ENCODE assay signal across 22 cellular contexts in the genomic region with DNA sequence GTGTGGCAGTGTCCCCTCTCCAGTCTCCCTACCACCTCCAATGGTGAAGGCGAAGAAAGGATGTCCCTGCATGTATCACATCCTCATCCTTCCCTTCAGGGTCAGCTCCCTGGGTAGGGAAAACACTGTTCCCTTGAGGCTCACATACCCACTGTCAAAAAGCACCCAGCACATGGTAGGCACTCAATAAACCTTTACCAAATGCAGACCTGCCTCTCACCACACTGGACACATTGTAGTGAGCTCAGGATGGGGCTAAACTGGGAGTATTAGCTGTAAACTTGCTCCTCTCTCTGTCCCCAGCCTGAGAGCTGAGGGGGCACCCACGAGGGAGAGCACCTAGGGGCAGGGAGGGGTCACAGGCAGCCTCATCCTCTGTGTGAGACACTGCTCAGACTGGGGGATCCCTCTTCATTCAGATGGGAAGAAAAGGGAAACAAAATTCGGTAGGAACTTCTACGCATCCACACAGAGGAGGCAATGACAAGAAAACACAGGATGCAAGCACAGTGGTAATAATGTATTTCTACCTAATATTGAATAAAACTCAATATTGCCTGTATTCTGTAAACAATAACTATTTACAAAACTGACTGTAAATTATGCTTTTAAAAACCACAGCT.
DNase-seq lines count a peak whose midpoint lies in the region; ATAC-seq, FAIRE-seq and TF ChIP-seq lines count a peak whose summit lies in the region.
"Had no signal": no experiment of that assay in that cellular context is flagged by ENCODE, and none has a peak within 500 bp of the region (broad histone marks: within the 10 kb centered on the region; RNA-seq: fewer than 3 reads in every experiment).

No MANE protein-coding gene starts in this region.

- CTCF ChIA-PET in activated CD8-positive, alpha-beta memory T cell treated with anti-CD3 and anti-CD28 coated beads, Interleukin-2, amount 10 ng/mL, durations not matched to agents 7 days and 5 days (lab: Charles Lee): interaction anchor here (0.8 to 1.5 kb wide), 3 partner anchors 24 to 73 kb away, joined by 3 to 4 read pairs (median 3); no protein-coding TSS in a partner anchor

- no peaks in the 10 kb centered on the region for H3K4me1 Mint-ChIP-seq in activated CD8-positive, alpha-beta memory T cell treated with anti-CD3 and anti-CD28 coated beads, Interleukin-2, amount 10 ng/mL, durations not matched to agents 7 days and 5 days
- H3K4me1 Mint-ChIP-seq in neural crest cell: no peaks in the 10 kb centered on the region
- H3K4me1 Mint-ChIP-seq: CD4-positive, alpha-beta memory T cell had no signal

- H2AFZ ChIP-seq in trophoblast cell (ENCODE audit: insufficient read depth, low read length, poor library complexity): no peak overlapping the region
- H2AFZ ChIP-seq: GM23248 had no signal

- H2BK5ac ChIP-seq in trophoblast cell (ENCODE audit: low read depth, low read length, poor library complexity): no peak overlapping the region

- no peak overlapping the region for H3K23ac ChIP-seq in trophoblast cell (ENCODE audit: low read length)

- H3K36me3 Mint-ChIP-seq in activated CD8-positive, alpha-beta memory T cell treated with anti-CD3 and anti-CD28 coated beads, Interleukin-2, amount 10 ng/mL, durations not matched to agents 7 days and 5 days: no peaks in the 10 kb centered on the region
- H3K36me3 Mint-ChIP-seq in neural crest cell (ENCODE audit: low read depth): no peaks in the 10 kb centered on the region
- H3K36me3 Mint-ChIP-seq: CD4-positive, alpha-beta memory T cell had no signal

- H3K79me2 ChIP-seq in trophoblast cell (ENCODE audit: control insufficient read depth, insufficient read depth, low read length, poor library complexity): no peaks in the 10 kb centered on the region

- H2AK5ac ChIP-seq in trophoblast cell (ENCODE audit: low read length): no peak overlapping the region

- H3K27ac ChIP-seq in trophoblast cell (ENCODE audit: low read depth, low read length): no peak overlapping the region
- H3K27ac ChIP-seq: 22Rv1, GM23248 had no signal

- H3K18ac ChIP-seq in trophoblast cell (ENCODE audit: low read length): no peak overlapping the region

- no CpG with 5 or more reads among the region's 4 CpGs for WGBS in trophoblast cell (ENCODE audit: extremely low coverage, insufficient coverage, insufficient read length)

- H2BK120ac ChIP-seq in trophoblast cell (ENCODE audit: insufficient read depth, low read length, poor library complexity): no peak overlapping the region

- no peak overlapping the region for H3K4me3 ChIP-seq in trophoblast cell (ENCODE audit: low read depth, low read length)
- H3K4me3 ChIP-seq: GM23248 had no signal

- H2BK12ac ChIP-seq in trophoblast cell (ENCODE audit: low read length): no peak overlapping the region

- H4K8ac ChIP-seq in trophoblast cell (ENCODE audit: low read depth, low read length): no peak overlapping the region

- no peaks in the 10 kb centered on the region for H3K36me3 ChIP-seq in trophoblast cell (ENCODE audit: control insufficient read depth in 1 of 2, insufficient read depth in 2 of 2, low read length in 2 of 2)

- no peak overlapping the region for H3K4ac ChIP-seq in trophoblast cell (ENCODE audit: low read depth, low read length)

- no peak overlapping the region for H3K14ac ChIP-seq in trophoblast cell (ENCODE audit: low read length)

- no peak for FAIRE-seq in D721Med (lab: Jason Lieb, UNC)
- FAIRE-seq: A204.1, G401.6, GM12892, H1 had no signal

- no peak overlapping the region for H4K12ac ChIP-seq in trophoblast cell (ENCODE audit: low read depth, low read length)

- peaks cover 7% of the 10 kb centered on the region for H3K27me3 ChIP-seq in trophoblast cell (ENCODE audit: insufficient read depth, low read length)

- H3K4me2 ChIP-seq in trophoblast cell (ENCODE audit: low read length): no peak overlapping the region

- no peak overlapping the region for H3K27ac Mint-ChIP-seq in activated CD8-positive, alpha-beta memory T cell treated with anti-CD3 and anti-CD28 coated beads, Interleukin-2, amount 10 ng/mL, durations not matched to agents 7 days and 5 days
- H3K27ac Mint-ChIP-seq in neural crest cell (ENCODE audit: unreplicated experiment): peak overlapping the region; percentile 54

- H3K79me1 ChIP-seq in trophoblast cell (ENCODE audit: low read length): no peaks in the 10 kb centered on the region

- peaks cover 51% of the 10 kb centered on the region for H3K27me3 Mint-ChIP-seq in activated CD8-positive, alpha-beta memory T cell treated with anti-CD3 and anti-CD28 coated beads, Interleukin-2, amount 10 ng/mL, durations not matched to agents 7 days and 5 days
- H3K27me3 Mint-ChIP-seq in neural crest cell (ENCODE audit: low read depth): peaks cover 85% of the 10 kb centered on the region

- no peaks in the 10 kb centered on the region for H3K4me1 ChIP-seq in trophoblast cell (ENCODE audit: control insufficient read depth in 1 of 2, insufficient read depth in 2 of 2, low read length in 2 of 2)

- H3K9me3 ChIP-seq in trophoblast cell (ENCODE audit: insufficient read depth, low read depth, low read length): no peaks in the 10 kb centered on the region

- TF ChIP-seq CTCF in neural crest cell (conservative IDR thresholded peaks at IDR 0.05) (no peak), GM20000 (IDR thresholded peaks at IDR 0.05; ENCODE audit: extremely low read depth, missing control alignments) (no peak), D721Med (IDR thresholded peaks at IDR 0.05; ENCODE audit: insufficient read depth, missing control alignments) (no peak)

- no peak for ATAC-seq in activated CD8-positive, alpha-beta memory T cell treated with anti-CD3 and anti-CD28 coated beads, Interleukin-2, amount 10 ng/mL, durations not matched to agents 7 days and 5 days

- H4K91ac ChIP-seq in trophoblast cell (ENCODE audit: low read depth, low read length): no peak overlapping the region

- no peaks in the 10 kb centered on the region for H3K9me3 Mint-ChIP-seq in activated CD8-positive, alpha-beta memory T cell treated with anti-CD3 and anti-CD28 coated beads, Interleukin-2, amount 10 ng/mL, durations not matched to agents 7 days and 5 days (ENCODE audit: low read depth)
- H3K9me3 Mint-ChIP-seq in neural crest cell: no peaks in the 10 kb centered on the region
- H3K9me3 Mint-ChIP-seq: CD4-positive, alpha-beta memory T cell had no signal

- DNase-seq in activated CD8-positive, alpha-beta memory T cell treated with anti-CD3 and anti-CD28 coated beads, Interleukin-2, amount 10 ng/mL, durations not matched to agents 7 days and 5 days: peak; percentile 34
- no peak for DNase-seq in activated CD8-positive, alpha-beta memory T cell treated with anti-CD3 and anti-CD28 coated beads, Interleukin-2, amount 50 U/mL, for 4 hours
- DNase-seq in neural crest cell (ENCODE audit: low read depth, low spot score) (no peak), trophoblast cell (no peak), NCI-H1694 treated with DMSO at 0.1 percent for 48 hours (lab: John Stamatoyannopoulos, UW) (no peak), AML-193 (lab: John Stamatoyannopoulos, UW) (no peak), GM20000 (ENCODE audit: low spot score) (no peak), D721Med (ENCODE audit: insufficient read length, low spot score) (no peak)
- DNase-seq: C1 segment of cervical spinal cord; Calu3; CD4-positive, alpha-beta memory T cell; COR-L47; DMS153; DND-41; GM23248; H7; HCEC 1CT had no signal

- no peak overlapping the region for H3K4me3 Mint-ChIP-seq in activated CD8-positive, alpha-beta memory T cell treated with anti-CD3 and anti-CD28 coated beads, Interleukin-2, amount 10 ng/mL, durations not matched to agents 7 days and 5 days
- no peak overlapping the region for H3K4me3 Mint-ChIP-seq in neural crest cell
- H3K4me3 Mint-ChIP-seq: CD4-positive, alpha-beta memory T cell had no signal

- peak overlapping the region; percentile 43 for H3K9ac ChIP-seq in trophoblast cell (ENCODE audit: low read length)
- H3K9ac ChIP-seq: GM23248 had no signal
